In genomic region chr11:61679301-61679700, GRCh38 we compare ENCODE assay signal across 16 cellular contexts. TPM values are rescaled to one million over a fixed set of nuclear protein-coding genes. Genes with fewer than 3 reads are reported as not detected.
DNase-seq lines count a peak whose midpoint lies in the region; ATAC-seq and TF ChIP-seq lines count a peak whose summit lies in the region.
"Had no signal": no experiment of that assay in that cellular context is flagged by ENCODE, and none has a peak within 500 bp of the region (broad histone marks: within the 10 kb centered on the region; RNA-seq: fewer than 3 reads in every experiment).

No MANE protein-coding gene starts in this region.

- peak overlapping the region; percentile 57 for H3K4me3 Mint-ChIP-seq in natural killer cell
- H3K4me3 Mint-ChIP-seq in natural killer cell treated with Interleukin-12 subunit alpha and Interleukin-12 subunit beta and Interleukin-15 and Interleukin-18, amount 100 ng/mL, for 72 hours: no peak overlapping the region
- peak overlapping the region; percentile 12 for H3K4me3 Mint-ChIP-seq in T-helper 17 cell
- H3K4me3 Mint-ChIP-seq: activated CD4-positive, alpha-beta T cell treated with anti-CD3 and anti-CD28 coated beads for 36 hours had no signal

- no peak overlapping the region for H3K23ac ChIP-seq in mesendoderm (ENCODE audit: low read length)

- H3K27me3 Mint-ChIP-seq in natural killer cell (ENCODE audit: low read depth in 2 of 2) (peaks cover 13 to 32% of the 10 kb centered on the region in 2 donors), T-helper 17 cell (peaks cover 51% of the 10 kb centered on the region)
- peaks cover 14 to 26% of the 10 kb centered on the region in 2 donors for H3K27me3 Mint-ChIP-seq in natural killer cell treated with Interleukin-12 subunit alpha and Interleukin-12 subunit beta and Interleukin-15 and Interleukin-18, amount 100 ng/mL, for 72 hours

- H3K27me3 ChIP-seq in mesendoderm (ENCODE audit: insufficient read depth, low read length, poor library complexity): no peaks in the 10 kb centered on the region
- H3K27me3 ChIP-seq: dorsolateral prefrontal cortex had no signal

- H3K9me3 Mint-ChIP-seq in natural killer cell: no peaks in the 10 kb centered on the region
- H3K9me3 Mint-ChIP-seq in natural killer cell treated with Interleukin-12 subunit alpha and Interleukin-12 subunit beta and Interleukin-15 and Interleukin-18, amount 100 ng/mL, for 72 hours: no peaks in the 10 kb centered on the region
- H3K9me3 Mint-ChIP-seq: activated T-cell treated with anti-CD3 and anti-CD28 coated beads, Interleukin-2, amount 50 U/mL, for 72 hours had no signal

- H3K27ac Mint-ChIP-seq in natural killer cell (peak overlapping the region in 1 of 2 donors; percentile 31), T-helper 17 cell (no peak overlapping the region)
- no peak overlapping the region for H3K27ac Mint-ChIP-seq in natural killer cell treated with Interleukin-12 subunit alpha and Interleukin-12 subunit beta and Interleukin-15 and Interleukin-18, amount 100 ng/mL, for 72 hours
- H3K27ac Mint-ChIP-seq: activated CD4-positive, alpha-beta T cell treated with anti-CD3 and anti-CD28 coated beads for 36 hours; activated T-cell treated with anti-CD3 and anti-CD28 coated beads, Interleukin-2, amount 50 U/mL, for 72 hours had no signal

- no peak overlapping the region for H2BK120ac ChIP-seq in mesendoderm (ENCODE audit: low read depth, low read length)

- H3K4me3 ChIP-seq in mesendoderm (ENCODE audit: low read length): no peak overlapping the region
- H3K4me3 ChIP-seq: GM12878 had no signal

- no peak overlapping the region for H4K5ac ChIP-seq in mesendoderm (ENCODE audit: low read length)

- DNase-seq in natural killer cell (no peak), T-helper 17 cell (no peak), mesendoderm (peak; percentile 79), HT-29 (ENCODE audit: low spot score) (no peak), D341Med (ENCODE audit: low spot score) (no peak), HK-2 (ENCODE audit: unreplicated experiment) (no peak), midbrain (lab: John Stamatoyannopoulos, UW) (no peak)
- no peak for DNase-seq in natural killer cell treated with Interleukin-12 subunit alpha and Interleukin-12 subunit beta and Interleukin-15 and Interleukin-18, amount 100 ng/mL, for 72 hours (ENCODE audit: low spot score)
- DNase-seq: activated CD4-positive, alpha-beta T cell treated with anti-CD3 and anti-CD28 coated beads for 36 hours; NCI-H1092; NCI-H345 had no signal

- no peaks in the 10 kb centered on the region for H3K36me3 ChIP-seq in mesendoderm (ENCODE audit: control insufficient read depth, insufficient read depth, low read length)
- H3K36me3 ChIP-seq: ascending aorta had no signal

- ATAC-seq in natural killer cell (no peak), T-helper 17 cell (no peak)
- ATAC-seq in natural killer cell treated with Interleukin-12 subunit alpha and Interleukin-12 subunit beta and Interleukin-15 and Interleukin-18, amount 100 ng/mL, for 72 hours: no peak

- peaks cover 0 to 14% of the 10 kb centered on the region in 2 donors for H3K4me1 Mint-ChIP-seq in natural killer cell
- H3K4me1 Mint-ChIP-seq in natural killer cell treated with Interleukin-12 subunit alpha and Interleukin-12 subunit beta and Interleukin-15 and Interleukin-18, amount 100 ng/mL, for 72 hours (ENCODE audit: low read depth in 2 of 2): peaks cover 0 to 8% of the 10 kb centered on the region in 2 donors
- peaks cover 5% of the 10 kb centered on the region for H3K4me1 Mint-ChIP-seq in T-helper 17 cell

- H2AK5ac ChIP-seq in mesendoderm (ENCODE audit: low read length): no peak overlapping the region

- no peaks in the 10 kb centered on the region for H3K4me1 ChIP-seq in mesendoderm (ENCODE audit: control insufficient read depth, low read depth, low read length)
- H3K4me1 ChIP-seq: parathyroid adenoma had no signal

- no peak overlapping the region for H3K4ac ChIP-seq in mesendoderm (ENCODE audit: low read depth, low read length)

- no CpG with 5 or more reads among the region's 9 CpGs for WGBS in mesendoderm (ENCODE audit: extremely low coverage, insufficient coverage, low lambda C conversion rate)

- no peaks in the 10 kb centered on the region for H3K79me2 ChIP-seq in mesendoderm (ENCODE audit: control insufficient read depth, insufficient read depth, low read length)
- H3K79me2 ChIP-seq: parathyroid adenoma had no signal

- no peak for TF ChIP-seq CTCF in natural killer cell (IDR thresholded peaks at IDR 0.05)

- H3K9me3 ChIP-seq in T-helper 17 cell (ENCODE audit: control insufficient read depth, low read length, poor library complexity, severe bottlenecking): no peaks in the 10 kb centered on the region
- H3K9me3 ChIP-seq: ascending aorta had no signal

- no peak overlapping the region for H2BK15ac ChIP-seq in mesendoderm (replicated peaks; ENCODE audit: low read depth)

- no peak overlapping the region for H3K27ac ChIP-seq in mesendoderm (ENCODE audit: low read depth, low read length)
- H3K27ac ChIP-seq: ascending aorta, parathyroid adenoma had no signal

- no peak overlapping the region for H3K9ac ChIP-seq in mesendoderm (ENCODE audit: low read length)
- H3K9ac ChIP-seq: parathyroid adenoma had no signal

- intact Hi-C loops in natural killer cell (cut with micrococcal nuclease): no loop called here

- H3K79me1 ChIP-seq in mesendoderm (ENCODE audit: low read length): no peaks in the 10 kb centered on the region

- no peak overlapping the region for H3K4me2 ChIP-seq in mesendoderm (ENCODE audit: low read length)

- peak overlapping the region; percentile 18 for H3K56ac ChIP-seq in mesendoderm (ENCODE audit: low read length)

- H2BK5ac ChIP-seq in mesendoderm (ENCODE audit: low read length): no peak overlapping the region

- H3K36me3 Mint-ChIP-seq in natural killer cell: no peaks in the 10 kb centered on the region
- no peaks in the 10 kb centered on the region for H3K36me3 Mint-ChIP-seq in natural killer cell treated with Interleukin-12 subunit alpha and Interleukin-12 subunit beta and Interleukin-15 and Interleukin-18, amount 100 ng/mL, for 72 hours
- H3K36me3 Mint-ChIP-seq in T-helper 17 cell (ENCODE audit: low read depth): peaks cover under 1% of the 10 kb centered on the region

- no peak overlapping the region for H3K18ac ChIP-seq in mesendoderm (ENCODE audit: low read length)

- H4K8ac ChIP-seq in mesendoderm (ENCODE audit: low read depth, low read length): no peak overlapping the region

RNA-seq across cellular contexts. Expression of gene DAGLA, which starts 0.9 kb away (rescaled TPM):
- total RNA-seq in natural killer cell (under 1 TPM; 0.18 to 0.48 (median 0.38) TPM), T-helper 17 cell (1 to 10 TPM; 1.3 to 2.1 TPM)
- under 1 TPM; 0.08 to 0.10 TPM for total RNA-seq in natural killer cell treated with Interleukin-12 subunit alpha and Interleukin-12 subunit beta and Interleukin-15 and Interleukin-18, amount 100 ng/mL, for 72 hours
- 4.2 TPM for polyA plus RNA-seq in mesendoderm (2013, experiment 1 of 2)
- polyA plus RNA-seq in mesendoderm (2013, experiment 2 of 2): 4.4 TPM
- total RNA-seq in HT-29 (2014; rRNA removed; shearing (Covaris generic)): 9.2 and 9.7 TPM in 2 replicates
- polyA plus RNA-seq: GM12878 had no signal
